In genomic region chr6:43972179-43972914, GRCh38 we compare ENCODE assay signal across 9 cellular contexts.
DNase-seq lines count a peak whose midpoint lies in the region; ATAC-seq and TF ChIP-seq lines count a peak whose summit lies in the region.
"Had no signal": no experiment of that assay in that cellular context is flagged by ENCODE, and none has a peak within 500 bp of the region (broad histone marks: within the 10 kb centered on the region; RNA-seq: fewer than 3 reads in every experiment).

No MANE protein-coding gene starts in this region.

- TF ChIP-seq CTCF in hepatocyte (IDR thresholded peaks at IDR 0.05; ENCODE audit: poor library complexity) = no peak
- TF ChIP-seq CTCF in thyroid gland (IDR thresholded peaks at IDR 0.05) = no peak
- no peak for TF ChIP-seq CTCF in GM13976 (IDR thresholded peaks at IDR 0.05; ENCODE audit: borderline replicate concordance, control extremely low read depth, extremely low read depth, insufficient read depth, missing control alignments)

- no peaks in the 10 kb centered on the region for H3K9me3 ChIP-seq in hepatocyte (ENCODE audit: low read depth)
- H3K9me3 ChIP-seq in thyroid gland = no peaks in the 10 kb centered on the region

- H3K9me2 ChIP-seq in hepatocyte (replicated peaks; ENCODE audit: insufficient read depth) = no peaks in the 10 kb centered on the region

- no peaks in the 10 kb centered on the region for H3K27me3 ChIP-seq in hepatocyte
- no peaks in the 10 kb centered on the region for H3K27me3 ChIP-seq in thyroid gland

- H3K4me2 ChIP-seq in hepatocyte = peak overlapping the region; percentile 21

- H3K79me2 ChIP-seq in hepatocyte = no peaks in the 10 kb centered on the region

- intact Hi-C loops in thyroid gland (cut with DNase I) = no loop called here

- H3K4me1 ChIP-seq in hepatocyte (ENCODE audit: insufficient read depth) (peaks cover 27% of the 10 kb centered on the region), thyroid gland (peaks cover 34 to 42% of the 10 kb centered on the region in 2 donors)

- H3K36me3 ChIP-seq in hepatocyte (replicated peaks; ENCODE audit: insufficient read depth, low read depth) (no peaks in the 10 kb centered on the region), thyroid gland (no peaks in the 10 kb centered on the region)

- no peak for ATAC-seq in stimulated activated naive B cell treated with anti-CD40 and anti-IgM and Interleukin-4, amounts not matched to agents 10 μg/mL and 1 μg/mL and 100 μg/mL, for 72 hours (replicated peaks)

- peaks cover 6 to 8% of the 10 kb centered on the region in 2 donors for H3K9me3 Mint-ChIP-seq in stimulated activated naive B cell treated with anti-CD40 and anti-IgM and Interleukin-4, amounts not matched to agents 10 μg/mL and 1 μg/mL and 100 μg/mL, for 72 hours
- H3K9me3 Mint-ChIP-seq: activated CD4-positive, alpha-beta T cell treated with anti-CD3 and anti-CD28 coated beads, Interleukin-2, amount 10 ng/mL, durations not matched to agents 7 days and 5 days had no signal

- 82% methylated on average over 6 of the region's 6 CpGs for WGBS in hepatocyte (ENCODE audit: low lambda C conversion rate, missing lambda C conversion rate)
- 40 to 53% methylated on average over 6 of the region's 6 CpGs for WGBS in thyroid gland, 2 donors

- peaks cover 23 to 31% of the 10 kb centered on the region in 2 donors for H3K27me3 Mint-ChIP-seq in stimulated activated naive B cell treated with anti-CD40 and anti-IgM and Interleukin-4, amounts not matched to agents 10 μg/mL and 1 μg/mL and 100 μg/mL, for 72 hours

- H3K4me3 ChIP-seq in hepatocyte (no peak overlapping the region), thyroid gland (replicated peaks in 1 of 3) (no peak overlapping the region)

- H3K36me3 Mint-ChIP-seq in stimulated activated naive B cell treated with anti-CD40 and anti-IgM and Interleukin-4, amounts not matched to agents 10 μg/mL and 1 μg/mL and 100 μg/mL, for 72 hours = no peaks in the 10 kb centered on the region

- no peak for TF ChIP-seq POLR2A in thyroid gland (IDR thresholded peaks at IDR 0.05)

- peak overlapping the region; percentile 92 for H3K27ac ChIP-seq in hepatocyte
- peak overlapping the region; percentile 14 to 74 (median 62) for H3K27ac ChIP-seq in thyroid gland

- DNase-seq in NCI-H226 (peak; percentile 74), cerebellum (ENCODE audit: low spot score) (peak; percentile 52), hepatocyte (ENCODE audit: low spot score) (no peak), thyroid gland (peak; percentile 59 to 72), GM13976 (ENCODE audit: low spot score) (no peak), DMS 273 treated with DMSO at 0.1 percent for 48 hours (lab: John Stamatoyannopoulos, UW) (no peak)
- no peak for DNase-seq in stimulated activated naive B cell treated with anti-CD40 and anti-IgM and Interleukin-4, amounts not matched to agents 10 μg/mL and 1 μg/mL and 100 μg/mL, for 72 hours
- DNase-seq: activated CD4-positive, alpha-beta T cell treated with anti-CD3 and anti-CD28 coated beads, Interleukin-2, amount 10 ng/mL, durations not matched to agents 7 days and 5 days; Kasumi-1 had no signal

- H3K4me1 Mint-ChIP-seq in stimulated activated naive B cell treated with anti-CD40 and anti-IgM and Interleukin-4, amounts not matched to agents 10 μg/mL and 1 μg/mL and 100 μg/mL, for 72 hours = peaks cover 1 to 4% of the 10 kb centered on the region in 2 donors
- H3K4me1 Mint-ChIP-seq: activated CD4-positive, alpha-beta T cell treated with anti-CD3 and anti-CD28 coated beads, Interleukin-2, amount 10 ng/mL, durations not matched to agents 7 days and 5 days had no signal

- no peaks in the 10 kb centered on the region for H4K20me1 ChIP-seq in hepatocyte (ENCODE audit: insufficient read depth, poor library complexity, severe bottlenecking)

- no peak overlapping the region for H3K27ac Mint-ChIP-seq in stimulated activated naive B cell treated with anti-CD40 and anti-IgM and Interleukin-4, amounts not matched to agents 10 μg/mL and 1 μg/mL and 100 μg/mL, for 72 hours

- H3K4me3 Mint-ChIP-seq in stimulated activated naive B cell treated with anti-CD40 and anti-IgM and Interleukin-4, amounts not matched to agents 10 μg/mL and 1 μg/mL and 100 μg/mL, for 72 hours = no peak overlapping the region
- H3K4me3 Mint-ChIP-seq: activated CD4-positive, alpha-beta T cell treated with anti-CD3 and anti-CD28 coated beads, Interleukin-2, amount 10 ng/mL, durations not matched to agents 7 days and 5 days had no signal

- in situ Hi-C loops in GM13976 (cut with MboI; ENCODE audit: low sequenced_read_pairs, unreplicated experiment) = no loop called here

- peak overlapping the region; percentile 24 for H2AFZ ChIP-seq in hepatocyte

Comparison
In these comparisons a context has a peak if more than half of its experiments do, and no peak if none do; other contexts are left out.
1. DNase-seq: peak in NCI-H226 (single experiment), cerebellum (single experiment) and thyroid gland (2 of 2); none in hepatocyte (single experiment), stimulated activated naive B cell treated with anti-CD40 and anti-IgM and Interleukin-4, amounts not matched to agents 10 μg/mL and 1 μg/mL and 100 μg/mL, for 72 hours (single experiment), GM13976 (single experiment) and DMS 273 treated with DMSO at 0.1 percent for 48 hours (single experiment).